ENCODE assay signal across 1 cellular context in the genomic region with DNA sequence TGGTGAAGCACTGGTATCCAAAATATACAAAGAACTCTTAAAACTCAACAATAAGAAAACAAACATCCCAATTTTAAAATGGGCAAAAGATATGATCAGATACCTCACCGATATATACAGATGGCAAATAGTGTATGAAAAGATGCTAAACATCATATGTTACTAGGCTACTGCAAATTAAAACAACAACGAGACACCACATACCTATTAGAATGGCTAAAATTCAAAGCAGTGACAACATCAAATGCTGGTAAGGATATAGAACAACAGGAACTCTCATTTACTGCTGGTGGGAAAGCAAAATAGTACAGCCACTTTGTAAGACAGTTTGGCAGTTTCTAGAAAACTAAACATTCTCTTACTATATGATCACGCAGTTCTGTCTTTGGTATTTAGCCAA.
TF ChIP-seq lines count a peak whose summit lies in the region.

No MANE protein-coding gene starts in this region.

TF ChIP-seq in SK-N-SH, 30 proteins besides CTCF, POLR2A, EP300 and RAD21 (continued from another document):
- TF ChIP-seq SMC3 (IDR thresholded peaks at IDR 0.05; ENCODE audit: low read depth, low read length) (no peak), GATA2 (CRISPR knock-in tag; IDR thresholded peaks at IDR 0.05) (no peak), ELF1 (IDR thresholded peaks at IDR 0.05) (no peak), FOXM1 (IDR thresholded peaks at IDR 0.05; ENCODE audit: low read depth) (no peak), MEF2A (IDR thresholded peaks at IDR 0.05; ENCODE audit: borderline replicate concordance, low read depth) (no peak), EZH2phosphoT487 (IDR thresholded peaks at IDR 0.05; ENCODE audit: borderline replicate concordance, low read depth) (no peak), GABPA (IDR thresholded peaks at IDR 0.05; ENCODE audit: low read depth) (no peak)
- TF ChIP-seq, protein P1, sequence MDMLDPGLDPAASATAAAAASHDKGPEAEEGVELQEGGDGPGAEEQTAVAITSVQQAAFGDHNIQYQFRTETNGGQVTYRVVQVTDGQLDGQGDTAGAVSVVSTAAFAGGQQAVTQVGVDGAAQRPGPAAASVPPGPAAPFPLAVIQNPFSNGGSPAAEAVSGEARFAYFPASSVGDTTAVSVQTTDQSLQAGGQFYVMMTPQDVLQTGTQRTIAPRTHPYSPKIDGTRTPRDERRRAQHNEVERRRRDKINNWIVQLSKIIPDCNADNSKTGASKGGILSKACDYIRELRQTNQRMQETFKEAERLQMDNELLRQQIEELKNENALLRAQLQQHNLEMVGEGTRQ (IDR thresholded peaks at IDR 0.05; ENCODE audit: borderline replicate concordance, low read depth, low read length): no peak
TF ChIP-seq in SK-N-SH: peak in this region for 0.
